Comparison of ENCODE assay signal across 9 cellular contexts in genomic region chr10:62437696-62438095, GRCh38.
DNase-seq lines count a peak whose midpoint lies in the region; ATAC-seq, FAIRE-seq and TF ChIP-seq lines count a peak whose summit lies in the region.
"Had no signal": no experiment of that assay in that cellular context is flagged by ENCODE, and none has a peak within 500 bp of the region (broad histone marks: within the 10 kb centered on the region; RNA-seq: fewer than 3 reads in every experiment).

No MANE protein-coding gene starts in this region.

- H3K4me1 Mint-ChIP-seq in type B pancreatic cell (ENCODE audit: unreplicated experiment): peaks cover 13% of the 10 kb centered on the region

- H3K36me3 Mint-ChIP-seq in type B pancreatic cell: no peaks in the 10 kb centered on the region

- no peaks in the 10 kb centered on the region for H3K36me3 ChIP-seq in bronchial epithelial cell (ENCODE audit: control insufficient read depth, insufficient read depth, low read length)

- no peaks in the 10 kb centered on the region for H3K9me3 Mint-ChIP-seq in type B pancreatic cell
- H3K9me3 Mint-ChIP-seq: dendritic cell treated with granulocyte-macrophage colony-stimulating factor and Interleukin-4, amounts not matched to agents 40 ng/mL and 50 ng/mL, for 4 days had no signal

- H3K27ac Mint-ChIP-seq in type B pancreatic cell: no peak overlapping the region
- H3K27ac Mint-ChIP-seq: dendritic cell treated with granulocyte-macrophage colony-stimulating factor and Interleukin-4, amounts not matched to agents 40 ng/mL and 50 ng/mL, for 4 days had no signal

- H3K27me3 Mint-ChIP-seq in type B pancreatic cell: peaks cover 47% of the 10 kb centered on the region

- no peak for DNase-seq in Right ventricle myocardium superior
- DNase-seq in cardiac septum (ENCODE audit: low spot score): no peak
- peak; percentile 4 for DNase-seq in NCI-H82 treated with DMSO at 0.1 percent for 48 hours (lab: John Stamatoyannopoulos, UW; ENCODE audit: unreplicated experiment)
- peak; percentile 69 for DNase-seq in bronchial epithelial cell (ENCODE audit: low read depth)
- no peak for DNase-seq in left lobe of liver (ENCODE audit: low spot score)
- no peak for DNase-seq in type B pancreatic cell (ENCODE audit: extremely low spot score, unreplicated experiment)
- DNase-seq in SHP77 treated with DMSO at 0.1 percent for 48 hours (lab: John Stamatoyannopoulos, UW): no peak

- TF ChIP-seq CTCF in bronchial epithelial cell (IDR thresholded peaks at IDR 0.05; ENCODE audit: insufficient read depth, low read length, severe bottlenecking) (peak; percentile 57), type B pancreatic cell (conservative IDR thresholded peaks at IDR 0.05) (peak; percentile 90)

- no peak overlapping the region for H3K4me3 ChIP-seq in bronchial epithelial cell (ENCODE audit: low read depth, low read length)

- no peaks in the 10 kb centered on the region for H3K27me3 ChIP-seq in bronchial epithelial cell (ENCODE audit: control insufficient read depth, insufficient read depth, low read length)

- peak; percentile 70 for ATAC-seq in Right ventricle myocardium superior (ENCODE audit: poor library complexity)
- peak; percentile 49 for ATAC-seq in HG02938 (IDR thresholded peaks at IDR 0.05; ENCODE audit: unreplicated experiment)
- peak; percentile 87 for ATAC-seq in left lobe of liver

- no peak for FAIRE-seq in bronchial epithelial cell (lab: Jason Lieb, UNC)

- intact Hi-C loops in Right ventricle myocardium superior (cut with DNase I): loop anchor here (5.0 kb wide), 2 partner anchors 645 to 720 kb away; no protein-coding TSS in a partner anchor
- intact Hi-C loops in cardiac septum (cut with DNase I): loop anchor here (5.0 to 10.0 kb wide), 3 partner anchors 380 to 717 kb away; partner anchors contain the start of gene EGR2

- no peak overlapping the region for H3K4me3 Mint-ChIP-seq in type B pancreatic cell
- H3K4me3 Mint-ChIP-seq: dendritic cell treated with granulocyte-macrophage colony-stimulating factor and Interleukin-4, amounts not matched to agents 40 ng/mL and 50 ng/mL, for 4 days had no signal

Comparison
In these comparisons a context has a peak if more than half of its experiments do, and no peak if none do; other contexts are left out.
1. DNase-seq: peak in NCI-H82 treated with DMSO at 0.1 percent for 48 hours (single experiment) and bronchial epithelial cell (single experiment); none in Right ventricle myocardium superior (single experiment), cardiac septum (single experiment), left lobe of liver (single experiment), type B pancreatic cell (single experiment) and SHP77 treated with DMSO at 0.1 percent for 48 hours (single experiment).
2. Peak in every context shown above with its lines, with median percentiles within 50 percentile points of each other: ATAC-seq.